In the genomic region with DNA sequence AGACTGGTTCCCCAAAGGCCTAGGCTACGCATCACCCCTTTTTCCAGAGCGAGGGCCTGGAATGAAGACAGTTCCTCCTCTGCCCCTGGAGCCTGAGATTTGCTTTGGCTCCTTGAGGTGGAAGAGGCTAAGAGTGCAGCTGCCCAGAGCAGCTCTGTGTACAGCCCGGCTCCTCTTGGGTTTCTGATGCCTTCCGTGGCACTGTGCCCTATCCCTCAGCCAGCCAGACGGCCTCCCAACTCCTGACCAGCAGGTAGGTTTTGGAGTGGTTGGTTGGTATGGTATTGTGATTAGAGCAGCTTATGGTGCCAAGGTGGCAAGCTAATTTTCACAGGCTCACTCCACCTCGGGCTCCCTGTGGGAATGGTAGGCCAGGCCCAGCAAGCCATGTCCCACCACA, we compare ENCODE assay signal across 27 cellular contexts.
"Had no signal": no experiment of that assay in that cellular context is flagged by ENCODE, and none has a peak within 500 bp of the region (broad histone marks: within the 10 kb centered on the region; RNA-seq: fewer than 3 reads in every experiment).

No MANE protein-coding gene starts in this region.

- ATAC-seq: activated CD8-positive, alpha-beta T cell treated with anti-CD3 and anti-CD28 coated beads, Interleukin-2, amount 10 ng/mL, durations not matched to agents 7 days and 5 days; activated T-helper 17 cell treated with anti-CD3 and anti-CD28 coated beads, Interleukin-2, amount 50 U/mL, for 72 hours; left lobe of liver; mucosa of descending colon; SK-N-SH treated with all-trans-retinoic acid at 6 μM for 48 hours had no signal

- DNase-seq: activated CD4-positive, alpha-beta T cell treated with anti-CD3 and anti-CD28 coated beads for 1 hour; activated CD4-positive, alpha-beta T cell treated with anti-CD3 and anti-CD28 coated beads, Interleukin-2, amount 50 U/mL, for 1 hour; activated CD8-positive, alpha-beta T cell treated with anti-CD3 and anti-CD28 coated beads, Interleukin-2, amount 10 ng/mL, durations not matched to agents 7 days and 5 days; activated T-cell treated with anti-CD3 and anti-CD28 coated beads, Interleukin-2, amount 50 U/mL, for 1 hour; adrenal gland; brain microvascular endothelial cell; central memory CD4-positive, alpha-beta T cell; kidney; mucosa of descending colon; occipital lobe; posterior cingulate gyrus; sigmoid colon; stimulated activated CD4-positive, alpha-beta T cell treated with anti-CD3 and anti-CD28 coated beads, Interleukin-15, amount 100 ng/mL, for 24 hours; stimulated activated CD4-positive, alpha-beta T cell treated with anti-CD3 and anti-CD28 coated beads, Interleukin-2, amount 100 ng/mL, for 48 hours; stimulated activated CD8-positive, alpha-beta memory T cell treated with anti-CD3 and anti-CD28 coated beads, Interleukin-4, amount 100 ng/mL, for 48 hours; stimulated activated naive CD4-positive, alpha-beta T cell; testis had no signal

- H3K9me3 Mint-ChIP-seq: activated T-helper 17 cell treated with anti-CD3 and anti-CD28 coated beads, Interleukin-2, amount 50 U/mL, for 72 hours; memory B cell had no signal

- H3K27ac Mint-ChIP-seq: activated CD8-positive, alpha-beta T cell treated with anti-CD3 and anti-CD28 coated beads, Interleukin-2, amount 10 ng/mL, durations not matched to agents 7 days and 5 days; activated naive CD8-positive, alpha-beta T cell; activated T-helper 17 cell treated with anti-CD3 and anti-CD28 coated beads, Interleukin-2, amount 50 U/mL, for 72 hours; memory B cell had no signal

- H3K9me3 ChIP-seq: adrenal gland, ascending aorta, mucosa of descending colon, sigmoid colon, testis had no signal

- H3K27ac ChIP-seq: adrenal gland, ascending aorta, brain microvascular endothelial cell, coronary artery, sigmoid colon, testis had no signal

- FAIRE-seq: kidney, TTC549 had no signal

- H3K27me3 Mint-ChIP-seq: activated naive CD8-positive, alpha-beta T cell; activated T-helper 17 cell treated with anti-CD3 and anti-CD28 coated beads, Interleukin-2, amount 50 U/mL, for 72 hours; memory B cell; type B pancreatic cell had no signal

- H3K27me3 ChIP-seq: adrenal gland, ascending aorta, brain microvascular endothelial cell, sigmoid colon, testis had no signal

- H3K36me3 ChIP-seq: adrenal gland, ascending aorta, brain microvascular endothelial cell, sigmoid colon had no signal

- H3K36me3 Mint-ChIP-seq: activated naive CD8-positive, alpha-beta T cell; memory B cell had no signal

- H3K4me1 Mint-ChIP-seq: activated T-helper 17 cell treated with anti-CD3 and anti-CD28 coated beads, Interleukin-2, amount 50 U/mL, for 72 hours; memory B cell had no signal

- H3K4me2 ChIP-seq: smooth muscle cell had no signal

- H3K4me3 ChIP-seq: adrenal gland, ascending aorta, coronary artery, mucosa of descending colon, sigmoid colon, smooth muscle cell, testis had no signal

- H3K4me3 Mint-ChIP-seq: activated CD8-positive, alpha-beta T cell treated with anti-CD3 and anti-CD28 coated beads, Interleukin-2, amount 10 ng/mL, durations not matched to agents 7 days and 5 days; activated naive CD8-positive, alpha-beta T cell; activated T-helper 17 cell treated with anti-CD3 and anti-CD28 coated beads, Interleukin-2, amount 50 U/mL, for 72 hours; memory B cell had no signal
